23 cellular contexts compared by ENCODE assay signal in the genomic region with DNA sequence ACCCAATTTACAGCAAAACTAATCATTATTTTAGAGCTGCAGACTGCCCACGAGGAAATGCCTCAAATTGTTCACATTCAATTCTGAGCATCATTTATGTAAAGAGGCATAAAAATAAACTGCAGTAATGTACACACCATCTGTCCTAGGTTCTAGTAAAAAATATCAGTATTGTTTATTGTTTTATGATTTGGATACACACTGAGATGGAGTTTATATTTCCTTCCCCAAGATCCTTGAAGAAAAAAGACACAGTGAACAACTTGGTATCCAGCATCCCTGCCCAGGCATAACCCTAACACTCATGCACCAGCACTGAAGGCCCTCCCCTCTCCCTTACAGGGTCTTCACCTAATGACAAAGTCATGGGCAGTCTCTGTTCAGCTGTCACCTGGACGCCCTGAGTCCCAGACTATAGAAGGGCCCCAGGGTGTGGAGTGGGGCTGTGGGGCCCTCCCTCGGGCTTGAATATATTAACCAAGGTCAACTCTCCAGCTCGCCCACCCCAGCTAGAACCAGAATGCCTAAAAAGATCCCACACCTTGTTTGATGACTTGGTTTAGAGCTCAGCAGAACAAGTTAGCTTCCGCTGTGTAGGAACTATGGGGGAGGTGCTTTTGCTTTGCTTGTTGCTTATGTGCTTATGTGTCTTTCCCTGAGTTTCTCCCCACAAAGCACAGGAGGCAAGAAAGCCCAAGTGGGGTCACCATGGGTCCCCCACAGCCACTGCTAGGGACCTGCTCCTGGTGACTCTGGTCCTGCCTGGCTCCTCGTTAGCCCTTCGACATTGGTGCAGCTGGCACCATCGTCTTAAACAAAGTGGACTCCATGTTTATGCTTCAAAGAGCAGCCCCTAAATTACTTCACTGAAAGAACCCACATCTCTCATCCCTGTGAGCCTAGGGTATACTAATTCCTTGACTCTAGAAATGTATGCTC.
DNase-seq lines count a peak whose midpoint lies in the region; ATAC-seq and TF ChIP-seq lines count a peak whose summit lies in the region.
"Had no signal": no experiment of that assay in that cellular context is flagged by ENCODE, and none has a peak within 500 bp of the region (broad histone marks: within the 10 kb centered on the region; RNA-seq: fewer than 3 reads in every experiment).

No MANE protein-coding gene starts in this region.

- no peaks in the 10 kb centered on the region for H3K27me3 ChIP-seq in endodermal cell (ENCODE audit: control insufficient read depth, insufficient read depth, low read length, poor library complexity, severe bottlenecking)
- H3K27me3 ChIP-seq in mesenchymal stem cell (ENCODE audit: control insufficient read depth in 1 of 2, insufficient read depth in 1 of 2, low read length in 2 of 2): no peaks in the 10 kb centered on the region
- H3K27me3 ChIP-seq in aorta (ENCODE audit: control insufficient read depth in 1 of 2, insufficient read depth in 2 of 2, low read length in 1 of 2): no peaks in the 10 kb centered on the region
- H3K27me3 ChIP-seq in psoas muscle (ENCODE audit: insufficient read depth in 3 of 3, low read length in 2 of 3): no peaks in the 10 kb centered on the region

- H3K18ac ChIP-seq in mesenchymal stem cell (ENCODE audit: low read depth in 1 of 2, low read length in 2 of 2): no peak overlapping the region

- H3K14ac ChIP-seq in mesenchymal stem cell (ENCODE audit: low read length in 2 of 2): peak overlapping the region in 1 of 2 experiments; percentile 80

- 77% methylated on average over 8 of the region's 8 CpGs; no CpG with 5 or more reads in 1 of the 2 experiments for WGBS in endodermal cell (ENCODE audit: insufficient coverage in 1 of 2, insufficient read length in 1 of 2), 2 experiments
- WGBS in mesenchymal stem cell: 78% methylated on average over 6 of the region's 8 CpGs
- 66 to 76% methylated on average over 8 of the region's 8 CpGs for WGBS in aorta, 2 donors
- WGBS in psoas muscle, 3 donors: 73 to 84% (median 73%) methylated on average over 8 of the region's 8 CpGs

- no peak overlapping the region for H2BK15ac ChIP-seq in mesenchymal stem cell (ENCODE audit: low read depth, poor library complexity, severe bottlenecking)

- H3K4ac ChIP-seq in mesenchymal stem cell (ENCODE audit: low read depth in 1 of 2, low read length in 2 of 2): peak overlapping the region in 1 of 2 experiments; percentile 35

- peaks cover 22% of the 10 kb centered on the region for H3K79me1 ChIP-seq in mesenchymal stem cell (replicated peaks; ENCODE audit: low read length, poor library complexity, severe bottlenecking)

- no peaks in the 10 kb centered on the region for H3K4me1 Mint-ChIP-seq in activated naive CD4-positive, alpha-beta T cell treated with anti-CD3 and anti-CD28 coated beads, Interleukin-2, amount 50 U/mL, for 24 hours
- H3K4me1 Mint-ChIP-seq in endodermal cell: peaks cover 44% of the 10 kb centered on the region
- H3K4me1 Mint-ChIP-seq: CD4-positive, alpha-beta memory T cell had no signal

- H3K27me3 Mint-ChIP-seq in activated naive CD4-positive, alpha-beta T cell treated with anti-CD3 and anti-CD28 coated beads, Interleukin-2, amount 50 U/mL, for 24 hours: peaks cover 9% of the 10 kb centered on the region
- H3K27me3 Mint-ChIP-seq in endodermal cell (ENCODE audit: insufficient read depth): no peaks in the 10 kb centered on the region

- H3K27ac ChIP-seq in endodermal cell (ENCODE audit: low read depth, low read length): no peak overlapping the region
- H3K27ac ChIP-seq in mesenchymal stem cell (ENCODE audit: low read length, poor library complexity, severe bottlenecking): peak overlapping the region; percentile 19
- no peak overlapping the region for H3K27ac ChIP-seq in aorta (ENCODE audit: low read depth in 1 of 2, low read length in 2 of 2)
- no peak overlapping the region for H3K27ac ChIP-seq in psoas muscle
- H3K27ac ChIP-seq: 22Rv1; BLaER1 treated with 17β-estradiol and CSF1 and Interleukin-3, amounts not matched to agents 10 nM and 100 nM had no signal

- H3K23ac ChIP-seq in mesenchymal stem cell (ENCODE audit: low read length in 2 of 2): peak overlapping the region in 1 of 2 experiments; percentile 52

- no peak overlapping the region for H2BK120ac ChIP-seq in mesenchymal stem cell (ENCODE audit: low read depth, low read length)

- no peak overlapping the region for H2AFZ ChIP-seq in mesenchymal stem cell (ENCODE audit: low read depth, low read length)

- H2BK12ac ChIP-seq in mesenchymal stem cell (ENCODE audit: low read length in 2 of 2): no peak overlapping the region

- intact Hi-C loops in aorta (cut with DNase I) (no loop called here), psoas muscle (cut with DNase I) (no loop called here)

- no peaks in the 10 kb centered on the region for H3K36me3 Mint-ChIP-seq in activated naive CD4-positive, alpha-beta T cell treated with anti-CD3 and anti-CD28 coated beads, Interleukin-2, amount 50 U/mL, for 24 hours
- H3K36me3 Mint-ChIP-seq in endodermal cell (ENCODE audit: low read depth): peaks cover 94% of the 10 kb centered on the region
- H3K36me3 Mint-ChIP-seq: CD4-positive, alpha-beta memory T cell had no signal

- TF ChIP-seq CTCF in endodermal cell (conservative IDR thresholded peaks at IDR 0.05) (no peak), psoas muscle (IDR thresholded peaks at IDR 0.05) (no peak)

- no peak overlapping the region for H3K4me3 Mint-ChIP-seq in activated naive CD4-positive, alpha-beta T cell treated with anti-CD3 and anti-CD28 coated beads, Interleukin-2, amount 50 U/mL, for 24 hours
- no peak overlapping the region for H3K4me3 Mint-ChIP-seq in endodermal cell
- H3K4me3 Mint-ChIP-seq: CD4-positive, alpha-beta memory T cell had no signal

- H3K9me3 ChIP-seq in endodermal cell (ENCODE audit: control insufficient read depth, low read length) (no peaks in the 10 kb centered on the region), mesenchymal stem cell (ENCODE audit: control insufficient read depth, low read length) (no peaks in the 10 kb centered on the region), aorta (ENCODE audit: control insufficient read depth, low read length) (no peaks in the 10 kb centered on the region), psoas muscle (no peaks in the 10 kb centered on the region)
- H3K9me3 ChIP-seq: BLaER1 treated with 17β-estradiol and CSF1 and Interleukin-3, amounts not matched to agents 10 nM and 100 nM had no signal

- H3K4me2 ChIP-seq in mesenchymal stem cell (ENCODE audit: low read length, poor library complexity, severe bottlenecking): no peak overlapping the region
- H3K4me2 ChIP-seq: BLaER1 treated with 17β-estradiol and CSF1 and Interleukin-3, amounts not matched to agents 10 nM and 100 nM had no signal

- DNase-seq in activated naive CD4-positive, alpha-beta T cell treated with Interleukin-2 at 50 U/mL for 16 hours: no peak
- no peak for DNase-seq in endodermal cell
- no peak for DNase-seq in mesenchymal stem cell
- no peak for DNase-seq in aorta
- no peak for DNase-seq in NCI-H82 (lab: John Stamatoyannopoulos, UW)
- DNase-seq in psoas muscle: no peak
- DNase-seq in NK-92 treated with Interleukin-12 subunit alpha and Interleukin-12 subunit beta, amount 100 ng/mL, for 24 hours (lab: John Stamatoyannopoulos, UW): no peak
- DNase-seq: ACHN; Calu3; CD4-positive, alpha-beta memory T cell; DMS153; Karpas-422; MV-4-11; NCI-H1105 treated with DMSO at 0.1 percent for 48 hours; NCI-H2081; NCI-H2171; NCI-H345; NCI-H524; NCI-H774; Right ventricle myocardium superior had no signal

- H3K36me3 ChIP-seq in endodermal cell (ENCODE audit: control insufficient read depth, insufficient read depth, low read length) (peaks cover 95% of the 10 kb centered on the region), mesenchymal stem cell (ENCODE audit: control insufficient read depth in 1 of 2, insufficient read depth in 2 of 2, low read depth in 1 of 2, low read length in 2 of 2) (peaks cover 71 to 78% of the 10 kb centered on the region in 2 experiments), aorta (ENCODE audit: control insufficient read depth in 1 of 2, insufficient read depth in 2 of 2, low read length in 1 of 2) (peaks cover 7 to 10% of the 10 kb centered on the region in 2 donors), psoas muscle (ENCODE audit: insufficient read depth in 1 of 2, low read depth in 1 of 2) (peaks cover 0 to 41% of the 10 kb centered on the region in 2 donors)
- H3K36me3 ChIP-seq: BLaER1 treated with 17β-estradiol and CSF1 and Interleukin-3, amounts not matched to agents 10 nM and 100 nM had no signal

- ATAC-seq in aorta (ENCODE audit: low FRiP score): no peak
- no peak for ATAC-seq in psoas muscle

- H3K4me1 ChIP-seq in endodermal cell (ENCODE audit: control insufficient read depth, insufficient read depth, low read length) (peaks cover 26% of the 10 kb centered on the region), mesenchymal stem cell (ENCODE audit: control insufficient read depth, insufficient read depth, low read depth, low read length) (peaks cover 2% of the 10 kb centered on the region), aorta (ENCODE audit: control insufficient read depth in 1 of 2, insufficient read depth in 2 of 2, low read length in 2 of 2) (no peaks in the 10 kb centered on the region), psoas muscle (no peaks in the 10 kb centered on the region)

- no peaks in the 10 kb centered on the region for H3K9me3 Mint-ChIP-seq in activated naive CD4-positive, alpha-beta T cell treated with anti-CD3 and anti-CD28 coated beads, Interleukin-2, amount 50 U/mL, for 24 hours
- no peaks in the 10 kb centered on the region for H3K9me3 Mint-ChIP-seq in endodermal cell
- H3K9me3 Mint-ChIP-seq: CD4-positive, alpha-beta memory T cell had no signal

- no peak overlapping the region for H2BK5ac ChIP-seq in mesenchymal stem cell (ENCODE audit: low read depth, low read length, poor library complexity, severe bottlenecking)

- H4K8ac ChIP-seq in mesenchymal stem cell (ENCODE audit: low read length): no peak overlapping the region

- H3K9ac ChIP-seq in endodermal cell (ENCODE audit: extremely low read depth, low read length, poor library complexity, severe bottlenecking) (no peak overlapping the region), mesenchymal stem cell (ENCODE audit: low read length) (no peak overlapping the region)
- H3K9ac ChIP-seq: BLaER1 treated with 17β-estradiol and CSF1 and Interleukin-3, amounts not matched to agents 10 nM and 100 nM had no signal

- peak overlapping the region; percentile 8 for H3K27ac Mint-ChIP-seq in activated naive CD4-positive, alpha-beta T cell treated with anti-CD3 and anti-CD28 coated beads, Interleukin-2, amount 50 U/mL, for 24 hours
- H3K27ac Mint-ChIP-seq in endodermal cell: peak overlapping the region; percentile 85
- H3K27ac Mint-ChIP-seq: CD4-positive, alpha-beta memory T cell had no signal

- H4K91ac ChIP-seq in mesenchymal stem cell (ENCODE audit: low read length): no peak overlapping the region

- no peak overlapping the region for H3K4me3 ChIP-seq in endodermal cell (ENCODE audit: low read length)
- H3K4me3 ChIP-seq in mesenchymal stem cell (ENCODE audit: insufficient read depth in 1 of 2, low read depth in 1 of 2, low read length in 2 of 2): no peak overlapping the region
- no peak overlapping the region for H3K4me3 ChIP-seq in aorta (ENCODE audit: low read length in 2 of 2)
- H3K4me3 ChIP-seq in psoas muscle: no peak overlapping the region
- H3K4me3 ChIP-seq: BLaER1 treated with 17β-estradiol and CSF1 and Interleukin-3, amounts not matched to agents 10 nM and 100 nM had no signal

- H2AK5ac ChIP-seq in mesenchymal stem cell (ENCODE audit: low read length, severe bottlenecking): no peak overlapping the region
